10 cellular contexts compared by ENCODE assay signal in genomic region chrX:121307441-121307840, GRCh38.
DNase-seq lines count a peak whose midpoint lies in the region; ATAC-seq and TF ChIP-seq lines count a peak whose summit lies in the region.
"Had no signal": no experiment of that assay in that cellular context is flagged by ENCODE, and none has a peak within 500 bp of the region (broad histone marks: within the 10 kb centered on the region; RNA-seq: fewer than 3 reads in every experiment).

No MANE protein-coding gene starts in this region.

- no peaks in the 10 kb centered on the region for H3K27me3 ChIP-seq in brain microvascular endothelial cell (replicated peaks)
- peaks cover 0 to 4% (median 0%) of the 10 kb centered on the region in 9 donors for H3K27me3 ChIP-seq in heart left ventricle

- H3K36me3 ChIP-seq in brain microvascular endothelial cell (replicated peaks) (no peaks in the 10 kb centered on the region), heart left ventricle (no peaks in the 10 kb centered on the region)

- H3K4me1 Mint-ChIP-seq in activated T-cell treated with anti-CD3 and anti-CD28 coated beads, Interleukin-2, amount 50 U/mL, for 72 hours (ENCODE audit: low read depth): peaks cover 20% of the 10 kb centered on the region

- peak overlapping the region; percentile 96 for H3K27ac Mint-ChIP-seq in activated T-cell treated with anti-CD3 and anti-CD28 coated beads, Interleukin-2, amount 50 U/mL, for 72 hours

- no peaks in the 10 kb centered on the region for H3K9me3 ChIP-seq in heart left ventricle

- H3K9me3 Mint-ChIP-seq in activated T-cell treated with anti-CD3 and anti-CD28 coated beads, Interleukin-2, amount 50 U/mL, for 72 hours: no peaks in the 10 kb centered on the region

- peak overlapping the region; percentile 54 to 67 for H3K4me3 Mint-ChIP-seq in activated T-cell treated with anti-CD3 and anti-CD28 coated beads, Interleukin-2, amount 50 U/mL, for 72 hours

- in situ Hi-C loops in brain microvascular endothelial cell (cut with HindIII; ENCODE audit: low pct_ligation_motif_present, low sequenced_read_pairs): no loop called here

- H3K4me1 ChIP-seq in heart left ventricle: peaks cover 0 to 3% (median 0%) of the 10 kb centered on the region in 12 donors

- TF ChIP-seq POLR2A in heart left ventricle (IDR thresholded peaks at IDR 0.05): no peak

- WGBS in heart left ventricle, 4 donors: 59 to 83% (median 76%) methylated on average over 3 of the region's 3 CpGs

- no peaks in the 10 kb centered on the region for H3K36me3 Mint-ChIP-seq in activated T-cell treated with anti-CD3 and anti-CD28 coated beads, Interleukin-2, amount 50 U/mL, for 72 hours (ENCODE audit: insufficient read depth in 2 of 2)

- H3K27ac ChIP-seq in brain microvascular endothelial cell (no peak overlapping the region), heart left ventricle (no peak overlapping the region)
- H3K27ac ChIP-seq: coronary artery had no signal

- TF ChIP-seq CTCF in brain microvascular endothelial cell (IDR thresholded peaks at IDR 0.05; ENCODE audit: low read depth, low read length, missing control alignments) (no peak), heart left ventricle (IDR thresholded peaks at IDR 0.05) (no peak)

- ATAC-seq in activated T-cell treated with anti-CD3 and anti-CD28 coated beads, Interleukin-2, amount 50 U/mL, for 72 hours (replicated peaks in 1 of 2): peak; percentile 61 to 62
- ATAC-seq in GM21737 (IDR thresholded peaks at IDR 0.05; ENCODE audit: unreplicated experiment) (peak; percentile 67), HG03442 (IDR thresholded peaks at IDR 0.05; ENCODE audit: unreplicated experiment) (peak; percentile 67), heart left ventricle (no peak)

- intact Hi-C loops in heart left ventricle (cut with DNase I): loop anchor here in 1 of 10 donors (5.0 kb wide), 1 partner anchor 270 kb away; no protein-coding TSS in a partner anchor

- H3K27me3 Mint-ChIP-seq in activated T-cell treated with anti-CD3 and anti-CD28 coated beads, Interleukin-2, amount 50 U/mL, for 72 hours (ENCODE audit: low read depth): peaks cover 32% of the 10 kb centered on the region

- peak; percentile 12 to 18 for DNase-seq in activated T-cell treated with anti-CD3 and anti-CD28 coated beads, Interleukin-2, amount 50 U/mL, for 72 hours
- DNase-seq in activated T-cell treated with anti-CD3 and anti-CD28 coated beads, Interleukin-2, amount 50 U/mL, for 1 hour: no peak
- DNase-seq in non-pigmented ciliary epithelial cell (ENCODE audit: low read depth): peak; percentile 2
- no peak for DNase-seq in brain microvascular endothelial cell
- DNase-seq in cerebellum (ENCODE audit: low spot score): no peak
- DNase-seq in heart left ventricle: no peak
- DNase-seq: retina had no signal

- no peak overlapping the region for H3K4me3 ChIP-seq in brain microvascular endothelial cell (ENCODE audit: low read depth, low read length)
- no peak overlapping the region for H3K4me3 ChIP-seq in heart left ventricle
- H3K4me3 ChIP-seq: coronary artery had no signal

Comparison
In these comparisons a context has a peak if more than half of its experiments do, and no peak if none do; other contexts are left out.
1. DNase-seq: peak in activated T-cell treated with anti-CD3 and anti-CD28 coated beads, Interleukin-2, amount 50 U/mL, for 72 hours (2 of 2) and non-pigmented ciliary epithelial cell (single experiment); none in activated T-cell treated with anti-CD3 and anti-CD28 coated beads, Interleukin-2, amount 50 U/mL, for 1 hour (single experiment), brain microvascular endothelial cell (single experiment), cerebellum (single experiment) and heart left ventricle (0 of 5).
2. ATAC-seq: peak in activated T-cell treated with anti-CD3 and anti-CD28 coated beads, Interleukin-2, amount 50 U/mL, for 72 hours (2 of 2), GM21737 (single experiment) and HG03442 (single experiment); none in heart left ventricle (0 of 4).